Comparison of ENCODE assay signal across 11 cellular contexts in genomic region chr5:170986598-170986997, GRCh38.
DNase-seq lines count a peak whose midpoint lies in the region; ATAC-seq, FAIRE-seq and TF ChIP-seq lines count a peak whose summit lies in the region.
"Had no signal": no experiment of that assay in that cellular context is flagged by ENCODE, and none has a peak within 500 bp of the region (broad histone marks: within the 10 kb centered on the region; RNA-seq: fewer than 3 reads in every experiment).

No MANE protein-coding gene starts in this region.

- H3K36me3 ChIP-seq in adipocyte (ENCODE audit: control insufficient read depth, insufficient read depth, low read length, severe bottlenecking), result no peaks in the 10 kb centered on the region
- H3K36me3 ChIP-seq in liver (ENCODE audit: control insufficient read depth in 4 of 4, insufficient read depth in 3 of 4, low read depth in 1 of 4, low read length in 3 of 4), result no peaks in the 10 kb centered on the region
- H3K36me3 ChIP-seq in tibial artery, result no peaks in the 10 kb centered on the region

- H3K4me1 ChIP-seq in adipocyte (ENCODE audit: control insufficient read depth, insufficient read depth, low read length) (no peaks in the 10 kb centered on the region), liver (ENCODE audit: control insufficient read depth in 4 of 4, insufficient read depth in 4 of 4, low read length in 3 of 4) (no peaks in the 10 kb centered on the region), tibial artery (no peaks in the 10 kb centered on the region)
- H3K4me1 ChIP-seq: parathyroid adenoma had no signal

- H3K27me3 Mint-ChIP-seq in stimulated activated memory B cell treated with anti-CD40 and anti-IgM and Interleukin-4, amounts not matched to agents 10 μg/mL and 1 μg/mL and 100 μg/mL, for 72 hours, result no peaks in the 10 kb centered on the region

- FAIRE-seq in G401.6 (lab: Jason Lieb, UNC), result peak; percentile 76

- H3K4me3 Mint-ChIP-seq in stimulated activated memory B cell treated with anti-CD40 and anti-IgM and Interleukin-4, amounts not matched to agents 10 μg/mL and 1 μg/mL and 100 μg/mL, for 72 hours, result no peak overlapping the region
- H3K4me3 Mint-ChIP-seq: stimulated activated effector memory CD8-positive, alpha-beta T cell treated with anti-CD3 and anti-CD28 coated beads, Interleukin-12 subunit alpha, Interleukin-12 subunit beta, amount 100 ng/mL, for 72 hours had no signal

- ATAC-seq in stimulated activated memory B cell treated with anti-CD40 and anti-IgM and Interleukin-4, amounts not matched to agents 10 μg/mL and 1 μg/mL and 100 μg/mL, for 72 hours, result no peak
- no peak for ATAC-seq in Right ventricle myocardium inferior
- ATAC-seq: stimulated activated effector memory CD8-positive, alpha-beta T cell treated with anti-CD3 and anti-CD28 coated beads, Interleukin-12 subunit alpha, Interleukin-12 subunit beta, amount 100 ng/mL, for 72 hours had no signal

- peak; percentile 59 to 71 for TF ChIP-seq RAD21 in liver (IDR thresholded peaks at IDR 0.05)

- H3K27ac Mint-ChIP-seq in stimulated activated memory B cell treated with anti-CD40 and anti-IgM and Interleukin-4, amounts not matched to agents 10 μg/mL and 1 μg/mL and 100 μg/mL, for 72 hours, result no peak overlapping the region
- H3K27ac Mint-ChIP-seq: stimulated activated effector memory CD8-positive, alpha-beta T cell treated with anti-CD3 and anti-CD28 coated beads, Interleukin-12 subunit alpha, Interleukin-12 subunit beta, amount 100 ng/mL, for 72 hours had no signal

- intact Hi-C loops in tibial artery (cut with DNase I; ENCODE audit: low total_unique reads) (no loop called here), Right ventricle myocardium inferior (cut with DNase I) (no loop called here)

- no peaks in the 10 kb centered on the region for H3K27me3 ChIP-seq in adipocyte (replicated peaks; ENCODE audit: control insufficient read depth, insufficient read depth, low read length)
- H3K27me3 ChIP-seq in liver (ENCODE audit: control insufficient read depth in 4 of 4, insufficient read depth in 4 of 4, low read length in 3 of 4), result no peaks in the 10 kb centered on the region
- H3K27me3 ChIP-seq in tibial artery, result no peaks in the 10 kb centered on the region

- no peaks in the 10 kb centered on the region for H3K4me1 Mint-ChIP-seq in stimulated activated memory B cell treated with anti-CD40 and anti-IgM and Interleukin-4, amounts not matched to agents 10 μg/mL and 1 μg/mL and 100 μg/mL, for 72 hours
- H3K4me1 Mint-ChIP-seq: stimulated activated effector memory CD8-positive, alpha-beta T cell treated with anti-CD3 and anti-CD28 coated beads, Interleukin-12 subunit alpha, Interleukin-12 subunit beta, amount 100 ng/mL, for 72 hours had no signal

- DNase-seq in NCI-H146 (lab: John Stamatoyannopoulos, UW) (peak; percentile 16), adipocyte (ENCODE audit: low read depth) (peak; percentile 43), tibial artery (no peak), Right ventricle myocardium inferior (ENCODE audit: missing footprints) (no peak), GM13976 (ENCODE audit: low spot score) (no peak)
- DNase-seq: activated naive CD4-positive, alpha-beta T cell had no signal

- H3K4me3 ChIP-seq in adipocyte (ENCODE audit: low read length), result no peak overlapping the region
- no peak overlapping the region for H3K4me3 ChIP-seq in liver (ENCODE audit: low read depth in 1 of 3, low read length in 3 of 3)
- H3K4me3 ChIP-seq in tibial artery, result no peak overlapping the region

- in situ Hi-C loops in GM13976 (cut with MboI; ENCODE audit: low sequenced_read_pairs, unreplicated experiment), result no loop called here

- 0% methylated on average over 1 of the region's 1 CpG for WGBS in liver

- no peak for TF ChIP-seq CTCF in liver (IDR thresholded peaks at IDR 0.05; ENCODE audit: low read depth, low read length, missing input control)
- TF ChIP-seq CTCF in tibial artery (IDR thresholded peaks at IDR 0.05), result no peak
- no peak for TF ChIP-seq CTCF in GM13976 (IDR thresholded peaks at IDR 0.05; ENCODE audit: borderline replicate concordance, control extremely low read depth, extremely low read depth, insufficient read depth, missing control alignments)

- peaks cover 8% of the 10 kb centered on the region for H3K9me3 Mint-ChIP-seq in stimulated activated memory B cell treated with anti-CD40 and anti-IgM and Interleukin-4, amounts not matched to agents 10 μg/mL and 1 μg/mL and 100 μg/mL, for 72 hours
- H3K9me3 Mint-ChIP-seq: stimulated activated effector memory CD8-positive, alpha-beta T cell treated with anti-CD3 and anti-CD28 coated beads, Interleukin-12 subunit alpha, Interleukin-12 subunit beta, amount 100 ng/mL, for 72 hours had no signal

- H3K9me3 ChIP-seq in adipocyte (ENCODE audit: control insufficient read depth, low read length) (no peaks in the 10 kb centered on the region), liver (ENCODE audit: control insufficient read depth in 4 of 4, low read length in 3 of 4) (no peaks in the 10 kb centered on the region), tibial artery (no peaks in the 10 kb centered on the region)

- H3K27ac ChIP-seq in liver (ENCODE audit: low read depth in 1 of 2, low read length in 2 of 2) (no peak overlapping the region), tibial artery (no peak overlapping the region)
- H3K27ac ChIP-seq: parathyroid adenoma had no signal

- H3K9ac ChIP-seq in adipocyte (ENCODE audit: low read length), result no peak overlapping the region
- no peak overlapping the region for H3K9ac ChIP-seq in liver (ENCODE audit: low read depth in 1 of 2, low read length in 2 of 2)
- H3K9ac ChIP-seq: parathyroid adenoma had no signal

- H3K36me3 Mint-ChIP-seq in stimulated activated memory B cell treated with anti-CD40 and anti-IgM and Interleukin-4, amounts not matched to agents 10 μg/mL and 1 μg/mL and 100 μg/mL, for 72 hours, result no peaks in the 10 kb centered on the region
- H3K36me3 Mint-ChIP-seq: stimulated activated effector memory CD8-positive, alpha-beta T cell treated with anti-CD3 and anti-CD28 coated beads, Interleukin-12 subunit alpha, Interleukin-12 subunit beta, amount 100 ng/mL, for 72 hours had no signal

TF ChIP-seq in liver, 16 proteins besides CTCF, POLR2A, EP300 and RAD21:
- TF ChIP-seq MAX (IDR thresholded peaks at IDR 0.05) (no peak), GABPA (IDR thresholded peaks at IDR 0.05 in 1 of 2, conservative IDR thresholded peaks at IDR 0.05 in 1 of 2) (no peak), ATF3 (IDR thresholded peaks at IDR 0.05) (no peak), ZBTB33 (IDR thresholded peaks at IDR 0.05) (no peak), RXRA (IDR thresholded peaks at IDR 0.05) (no peak), JUND (IDR thresholded peaks at IDR 0.05) (no peak), NR2F2 (IDR thresholded peaks at IDR 0.05) (no peak), REST (IDR thresholded peaks at IDR 0.05) (no peak), FOXA2 (IDR thresholded peaks at IDR 0.05) (no peak), SP1 (IDR thresholded peaks at IDR 0.05) (no peak), YY1 (IDR thresholded peaks at IDR 0.05) (no peak), HNF4A (conservative IDR thresholded peaks at IDR 0.05) (no peak)

Comparison
In these comparisons a context has a peak if more than half of its experiments do, and no peak if none do; other contexts are left out.
1. DNase-seq: peak in NCI-H146 (single experiment) and adipocyte (single experiment); none in tibial artery (0 of 2), Right ventricle myocardium inferior (single experiment) and GM13976 (single experiment).